2 cellular contexts compared by ENCODE assay signal in genomic region chr10:80277567-80278250, GRCh38.
TF ChIP-seq lines count a peak whose summit lies in the region.

No MANE protein-coding gene starts in this region.

TF ChIP-seq in liver, 16 proteins besides CTCF, POLR2A, EP300 and RAD21:
- no peak for TF ChIP-seq ZBTB33 (IDR thresholded peaks at IDR 0.05)
- peak; percentile 10 to 30 for TF ChIP-seq HNF4A (conservative IDR thresholded peaks at IDR 0.05)
- no peak for TF ChIP-seq FOXA2 (IDR thresholded peaks at IDR 0.05)
- no peak for TF ChIP-seq NR2F2 (IDR thresholded peaks at IDR 0.05)
- no peak for TF ChIP-seq EGR1 (IDR thresholded peaks at IDR 0.05; ENCODE audit: low read depth in 2 of 2)
- no peak for TF ChIP-seq ATF3 (IDR thresholded peaks at IDR 0.05)
- peak; percentile 26 for TF ChIP-seq SP1 (IDR thresholded peaks at IDR 0.05)
- TF ChIP-seq TAF1 (conservative IDR thresholded peaks at IDR 0.05): no peak
- peak; percentile 38 to 45 for TF ChIP-seq RXRA (IDR thresholded peaks at IDR 0.05)

TF ChIP-seq in HepG2, 621 proteins besides CTCF, POLR2A, EP300 and RAD21 (continued from another document):
- TF ChIP-seq BCLAF1 (IDR thresholded peaks at IDR 0.05) (no peak), RARA (CRISPR knock-in tag; IDR thresholded peaks at IDR 0.05) (no peak), ATF3 (CRISPR knock-in tag; IDR thresholded peaks at IDR 0.05) (no peak), PAWR (CRISPR knock-in tag; IDR thresholded peaks at IDR 0.05; ENCODE audit: borderline replicate concordance) (no peak), ARID2 (CRISPR knock-in tag; IDR thresholded peaks at IDR 0.05; ENCODE audit: borderline replicate concordance) (no peak), NCOA2 (CRISPR knock-in tag; IDR thresholded peaks at IDR 0.05) (no peak), SMYD3 (CRISPR knock-in tag; IDR thresholded peaks at IDR 0.05) (no peak), POLR2G (IDR thresholded peaks at IDR 0.05; ENCODE audit: low read depth, low read length) (no peak)
- TF ChIP-seq, protein P1, sequence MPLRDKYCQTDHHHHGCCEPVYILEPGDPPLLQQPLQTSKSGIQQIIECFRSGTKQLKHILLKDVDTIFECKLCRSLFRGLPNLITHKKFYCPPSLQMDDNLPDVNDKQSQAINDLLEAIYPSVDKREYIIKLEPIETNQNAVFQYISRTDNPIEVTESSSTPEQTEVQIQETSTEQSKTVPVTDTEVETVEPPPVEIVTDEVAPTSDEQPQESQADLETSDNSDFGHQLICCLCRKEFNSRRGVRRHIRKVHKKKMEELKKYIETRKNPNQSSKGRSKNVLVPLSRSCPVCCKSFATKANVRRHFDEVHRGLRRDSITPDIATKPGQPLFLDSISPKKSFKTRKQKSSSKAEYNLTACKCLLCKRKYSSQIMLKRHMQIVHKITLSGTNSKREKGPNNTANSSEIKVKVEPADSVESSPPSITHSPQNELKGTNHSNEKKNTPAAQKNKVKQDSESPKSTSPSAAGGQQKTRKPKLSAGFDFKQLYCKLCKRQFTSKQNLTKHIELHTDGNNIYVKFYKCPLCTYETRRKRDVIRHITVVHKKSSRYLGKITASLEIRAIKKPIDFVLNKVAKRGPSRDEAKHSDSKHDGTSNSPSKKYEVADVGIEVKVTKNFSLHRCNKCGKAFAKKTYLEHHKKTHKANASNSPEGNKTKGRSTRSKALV (CRISPR knock-in tag; IDR thresholded peaks at IDR 0.05): no peak
- TF ChIP-seq, protein P2, sequence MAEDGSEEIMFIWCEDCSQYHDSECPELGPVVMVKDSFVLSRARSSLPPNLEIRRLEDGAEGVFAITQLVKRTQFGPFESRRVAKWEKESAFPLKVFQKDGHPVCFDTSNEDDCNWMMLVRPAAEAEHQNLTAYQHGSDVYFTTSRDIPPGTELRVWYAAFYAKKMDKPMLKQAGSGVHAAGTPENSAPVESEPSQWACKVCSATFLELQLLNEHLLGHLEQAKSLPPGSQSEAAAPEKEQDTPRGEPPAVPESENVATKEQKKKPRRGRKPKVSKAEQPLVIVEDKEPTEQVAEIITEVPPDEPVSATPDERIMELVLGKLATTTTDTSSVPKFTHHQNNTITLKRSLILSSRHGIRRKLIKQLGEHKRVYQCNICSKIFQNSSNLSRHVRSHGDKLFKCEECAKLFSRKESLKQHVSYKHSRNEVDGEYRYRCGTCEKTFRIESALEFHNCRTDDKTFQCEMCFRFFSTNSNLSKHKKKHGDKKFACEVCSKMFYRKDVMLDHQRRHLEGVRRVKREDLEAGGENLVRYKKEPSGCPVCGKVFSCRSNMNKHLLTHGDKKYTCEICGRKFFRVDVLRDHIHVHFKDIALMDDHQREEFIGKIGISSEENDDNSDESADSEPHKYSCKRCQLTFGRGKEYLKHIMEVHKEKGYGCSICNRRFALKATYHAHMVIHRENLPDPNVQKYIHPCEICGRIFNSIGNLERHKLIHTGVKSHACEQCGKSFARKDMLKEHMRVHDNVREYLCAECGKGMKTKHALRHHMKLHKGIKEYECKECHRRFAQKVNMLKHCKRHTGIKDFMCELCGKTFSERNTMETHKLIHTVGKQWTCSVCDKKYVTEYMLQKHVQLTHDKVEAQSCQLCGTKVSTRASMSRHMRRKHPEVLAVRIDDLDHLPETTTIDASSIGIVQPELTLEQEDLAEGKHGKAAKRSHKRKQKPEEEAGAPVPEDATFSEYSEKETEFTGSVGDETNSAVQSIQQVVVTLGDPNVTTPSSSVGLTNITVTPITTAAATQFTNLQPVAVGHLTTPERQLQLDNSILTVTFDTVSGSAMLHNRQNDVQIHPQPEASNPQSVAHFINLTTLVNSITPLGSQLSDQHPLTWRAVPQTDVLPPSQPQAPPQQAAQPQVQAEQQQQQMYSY (CRISPR knock-in tag; IDR thresholded peaks at IDR 0.05): no peak
- TF ChIP-seq, protein P3, sequence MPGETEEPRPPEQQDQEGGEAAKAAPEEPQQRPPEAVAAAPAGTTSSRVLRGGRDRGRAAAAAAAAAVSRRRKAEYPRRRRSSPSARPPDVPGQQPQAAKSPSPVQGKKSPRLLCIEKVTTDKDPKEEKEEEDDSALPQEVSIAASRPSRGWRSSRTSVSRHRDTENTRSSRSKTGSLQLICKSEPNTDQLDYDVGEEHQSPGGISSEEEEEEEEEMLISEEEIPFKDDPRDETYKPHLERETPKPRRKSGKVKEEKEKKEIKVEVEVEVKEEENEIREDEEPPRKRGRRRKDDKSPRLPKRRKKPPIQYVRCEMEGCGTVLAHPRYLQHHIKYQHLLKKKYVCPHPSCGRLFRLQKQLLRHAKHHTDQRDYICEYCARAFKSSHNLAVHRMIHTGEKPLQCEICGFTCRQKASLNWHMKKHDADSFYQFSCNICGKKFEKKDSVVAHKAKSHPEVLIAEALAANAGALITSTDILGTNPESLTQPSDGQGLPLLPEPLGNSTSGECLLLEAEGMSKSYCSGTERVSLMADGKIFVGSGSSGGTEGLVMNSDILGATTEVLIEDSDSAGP (CRISPR knock-in tag; IDR thresholded peaks at IDR 0.05; ENCODE audit: borderline replicate concordance): no peak
